18 cellular contexts compared by ENCODE assay signal in the genomic region with DNA sequence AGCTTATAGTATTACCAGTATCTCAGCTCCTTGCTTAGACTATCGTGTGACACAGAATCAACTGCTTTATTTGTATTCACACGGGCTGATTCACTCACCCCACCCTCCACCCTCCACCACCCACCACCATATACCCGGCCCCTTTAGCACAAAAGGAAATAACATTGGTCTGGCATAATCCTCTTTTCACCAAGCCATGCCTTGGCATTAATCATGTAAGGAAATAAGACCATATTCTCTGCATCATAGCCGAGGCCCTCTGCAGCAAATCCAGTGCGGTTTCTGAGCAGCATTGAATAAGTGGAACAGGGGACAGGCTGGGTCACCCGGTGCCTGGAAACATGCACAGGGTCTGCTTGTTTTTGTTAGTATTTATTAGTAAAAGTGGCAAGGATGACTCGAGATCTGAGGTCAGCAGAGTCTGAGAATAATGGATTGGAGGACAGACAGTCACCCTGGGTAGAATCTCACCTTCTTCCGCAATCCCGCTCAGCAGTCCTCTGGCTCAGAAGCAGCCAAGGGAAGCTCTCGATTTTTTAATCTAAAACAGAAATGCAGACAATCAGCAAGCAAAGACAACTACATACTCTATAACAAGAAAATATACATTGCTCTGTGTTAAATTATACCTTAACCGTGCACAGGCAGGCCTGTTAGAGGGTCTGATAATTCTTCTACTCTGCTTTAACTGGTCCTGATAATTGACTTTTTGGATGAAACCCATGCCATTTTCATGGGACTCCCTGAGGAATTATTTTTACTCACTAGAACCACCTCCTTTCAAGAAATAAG. TPM values are rescaled to one million over a fixed set of nuclear protein-coding genes. Genes with fewer than 3 reads are reported as not detected.
DNase-seq lines count a peak whose midpoint lies in the region; FAIRE-seq and TF ChIP-seq lines count a peak whose summit lies in the region.
"Had no signal": no experiment of that assay in that cellular context is flagged by ENCODE, and none has a peak within 500 bp of the region (broad histone marks: within the 10 kb centered on the region; RNA-seq: fewer than 3 reads in every experiment).

No MANE protein-coding gene starts in this region.

- H3K27me3 Mint-ChIP-seq in astrocyte (ENCODE audit: low read depth, unreplicated experiment) = no peaks in the 10 kb centered on the region

- intact Hi-C loops in esophagus squamous epithelium (cut with DNase I) = no loop called here

- H3K27me3 ChIP-seq in astrocyte (ENCODE audit: insufficient read depth, low read length) (no peaks in the 10 kb centered on the region), esophagus squamous epithelium (no peaks in the 10 kb centered on the region)
- H3K27me3 ChIP-seq: adrenal gland, Peyer's patch had no signal

- H3K79me2 ChIP-seq in astrocyte (ENCODE audit: insufficient read depth, low read length) = no peaks in the 10 kb centered on the region

- WGBS in esophagus squamous epithelium, 2 donors = 64 to 68% methylated on average over 11 of the region's 11 CpGs

- H3K9me3 Mint-ChIP-seq in astrocyte (ENCODE audit: unreplicated experiment) = no peaks in the 10 kb centered on the region

- peak overlapping the region; percentile 49 for H3K4me2 ChIP-seq in astrocyte (ENCODE audit: low read length)
- H3K4me2 ChIP-seq: KMS-11 had no signal

- H3K27ac Mint-ChIP-seq in astrocyte (ENCODE audit: unreplicated experiment) = peak overlapping the region; percentile 75

- H3K4me3 ChIP-seq in astrocyte (ENCODE audit: insufficient read depth, low read depth, low read length) (no peak overlapping the region), fibroblast of pulmonary artery (replicated peaks; ENCODE audit: low read depth, low read length) (no peak overlapping the region), esophagus squamous epithelium (no peak overlapping the region)
- H3K4me3 ChIP-seq: adrenal gland, Peyer's patch had no signal

- H3K4me3 Mint-ChIP-seq in astrocyte (ENCODE audit: unreplicated experiment) = no peak overlapping the region

- no peaks in the 10 kb centered on the region for H3K9me3 ChIP-seq in astrocyte (ENCODE audit: insufficient read depth, low read depth, low read length)
- no peaks in the 10 kb centered on the region for H3K9me3 ChIP-seq in esophagus squamous epithelium
- H3K9me3 ChIP-seq: adrenal gland, Peyer's patch had no signal

- no peak overlapping the region for H3K27ac ChIP-seq in astrocyte (ENCODE audit: low read depth, low read length)
- H3K27ac ChIP-seq in esophagus squamous epithelium = no peak overlapping the region
- H3K27ac ChIP-seq: adrenal gland, HL-60, KMS-11, Peyer's patch, WERI-Rb-1 had no signal

- TF ChIP-seq POLR2A in esophagus squamous epithelium (IDR thresholded peaks at IDR 0.05) = no peak

- FAIRE-seq in HTR-8/SVneo (lab: Jason Lieb, UNC) (no peak), astrocyte (lab: Jason Lieb, UNC) (no peak)
- FAIRE-seq: colon, keratinocyte had no signal

- H3K36me3 ChIP-seq in astrocyte (ENCODE audit: insufficient read depth, low read length) (no peaks in the 10 kb centered on the region), esophagus squamous epithelium (no peaks in the 10 kb centered on the region)
- H3K36me3 ChIP-seq: adrenal gland, Peyer's patch, WERI-Rb-1 had no signal

- no peak overlapping the region for H3K9ac ChIP-seq in astrocyte (ENCODE audit: low read length)
- H3K9ac ChIP-seq: KMS-11 had no signal

- DNase-seq in HTR-8/SVneo (ENCODE audit: insufficient read length, low spot score) (peak; percentile 31), astrocyte (ENCODE audit: low read depth) (peak; percentile 58), fibroblast of pulmonary artery (ENCODE audit: low read depth) (peak; percentile 12), stromal cell of bone marrow (ENCODE audit: low read depth) (peak; percentile 21), NCI-H146 (lab: John Stamatoyannopoulos, UW) (no peak), esophagus squamous epithelium (lab: John Stamatoyannopoulos, UW) (no peak)
- no peak for DNase-seq in activated effector memory CD4-positive, alpha-beta T cell treated with anti-CD3 and anti-CD28 coated beads, Interleukin-2, amount 50 U/mL, for 16 hours
- DNase-seq: adrenal gland; C1 segment of cervical spinal cord; DMS79 treated with DMSO at 0.1 percent for 48 hours; midbrain; Peyer's patch; stimulated activated CD4-positive, alpha-beta T cell treated with anti-CD3 and anti-CD28 coated beads, Interleukin-4, amount 100 ng/mL, for 4 hours; WERI-Rb-1 had no signal

- TF ChIP-seq CTCF in astrocyte (IDR thresholded peaks at IDR 0.05; ENCODE audit: insufficient read depth, low read depth, low read length) = no peak
- TF ChIP-seq CTCF in fibroblast of pulmonary artery (IDR thresholded peaks at IDR 0.05; ENCODE audit: low read length, missing control alignments) = no peak
- no peak for TF ChIP-seq CTCF in esophagus squamous epithelium (IDR thresholded peaks at IDR 0.05)

- no peaks in the 10 kb centered on the region for H4K20me1 ChIP-seq in astrocyte (ENCODE audit: insufficient read depth, low read length)

- peaks cover 14% of the 10 kb centered on the region for H3K4me1 Mint-ChIP-seq in astrocyte (ENCODE audit: low read depth, unreplicated experiment)

- H3K4me1 ChIP-seq in astrocyte (ENCODE audit: insufficient read depth, low read length) (peaks cover 9% of the 10 kb centered on the region), esophagus squamous epithelium (no peaks in the 10 kb centered on the region)
- H3K4me1 ChIP-seq: adrenal gland, Peyer's patch had no signal

- H3K36me3 Mint-ChIP-seq in astrocyte (ENCODE audit: low read depth, unreplicated experiment) = no peaks in the 10 kb centered on the region

- H2AFZ ChIP-seq in astrocyte (ENCODE audit: low read depth, low read length) = no peak overlapping the region

RNA-seq across cellular contexts. Expression of gene CDC42BPA, which starts 52.4 kb away (rescaled TPM):
- 31.2 and 34.5 TPM in 2 replicates for total RNA-seq in astrocyte
- 10 to 100 TPM in 3 of 4 donors, 1 to 10 TPM in 1; 4.3 to 33.6 (median 17.2) TPM for total RNA-seq in esophagus squamous epithelium

Comparison
In these comparisons a context has a peak if more than half of its experiments do, and no peak if none do; other contexts are left out.
1. DNase-seq: peak in HTR-8/SVneo (single experiment), astrocyte (single experiment), fibroblast of pulmonary artery (single experiment) and stromal cell of bone marrow (single experiment); none in NCI-H146 (single experiment), activated effector memory CD4-positive, alpha-beta T cell treated with anti-CD3 and anti-CD28 coated beads, Interleukin-2, amount 50 U/mL, for 16 hours (single experiment) and esophagus squamous epithelium (single experiment).